Comparison of ENCODE assay signal across 25 cellular contexts in genomic region chr22:25373961-25374360, GRCh38.
"Had no signal": no experiment of that assay in that cellular context is flagged by ENCODE, and none has a peak within 500 bp of the region (broad histone marks: within the 10 kb centered on the region; RNA-seq: fewer than 3 reads in every experiment).

No MANE protein-coding gene starts in this region.

- H3K9ac ChIP-seq: neural progenitor cell, parathyroid adenoma had no signal

- H3K27me3 ChIP-seq: esophagus squamous epithelium, gastroesophageal sphincter, left lung, neural progenitor cell, testis, tibial nerve, upper lobe of right lung, vagina had no signal

- H3K27me3 Mint-ChIP-seq: dendritic cell treated with granulocyte-macrophage colony-stimulating factor and Interleukin-4, amounts not matched to agents 40 ng/mL and 50 ng/mL, for 4 days; natural killer cell treated with Interleukin-12 subunit alpha and Interleukin-12 subunit beta and Interleukin-15 and Interleukin-18, amount 100 ng/mL, for 72 hours; stimulated activated naive B cell treated with anti-CD40 and anti-IgM and Interleukin-4, amounts not matched to agents 10 μg/mL and 1 μg/mL and 100 μg/mL, for 72 hours; stimulated activated naive CD8-positive, alpha-beta T cell treated with anti-CD3 and anti-CD28 coated beads, Interleukin-15, amount 100 ng/mL, for 72 hours had no signal

- H3K36me3 ChIP-seq: neural progenitor cell, prostate gland, upper lobe of right lung had no signal

- DNase-seq: esophagus squamous epithelium; foreskin fibroblast; glutamatergic neuron; islet precursor cell; mesenchymal stem cell; midbrain; occipital lobe; stimulated activated CD4-positive, alpha-beta T cell treated with anti-CD3 and anti-CD28 coated beads, Interleukin-2, amount 100 ng/mL, for 24 hours; stimulated activated CD4-positive, alpha-beta T cell treated with anti-CD3 and anti-CD28 coated beads, Interleukin-4, amount 100 ng/mL, for 4 hours; stimulated activated naive B cell treated with anti-CD40 and anti-IgM and Interleukin-4, amounts not matched to agents 10 μg/mL and 1 μg/mL and 100 μg/mL, for 72 hours; stimulated activated naive CD8-positive, alpha-beta T cell treated with anti-CD3 and anti-CD28 coated beads, Interleukin-15, amount 100 ng/mL, for 72 hours; testis; upper lobe of right lung had no signal

- H3K9me3 Mint-ChIP-seq: dendritic cell treated with granulocyte-macrophage colony-stimulating factor and Interleukin-4, amounts not matched to agents 40 ng/mL and 50 ng/mL, for 4 days; natural killer cell treated with Interleukin-12 subunit alpha and Interleukin-12 subunit beta and Interleukin-15 and Interleukin-18, amount 100 ng/mL, for 72 hours; neural progenitor cell; stimulated activated naive B cell treated with anti-CD40 and anti-IgM and Interleukin-4, amounts not matched to agents 10 μg/mL and 1 μg/mL and 100 μg/mL, for 72 hours; stimulated activated naive CD8-positive, alpha-beta T cell treated with anti-CD3 and anti-CD28 coated beads, Interleukin-15, amount 100 ng/mL, for 72 hours had no signal

- H3K9me3 ChIP-seq: esophagus squamous epithelium, gastroesophageal sphincter, left lung, prostate gland, testis, tibial nerve, upper lobe of right lung, vagina had no signal

- H3K4me3 ChIP-seq: esophagus squamous epithelium, gastroesophageal sphincter, left lung, lung, neural progenitor cell, prostate gland, skin epidermis, testis, tibial nerve, upper lobe of right lung, vagina had no signal

- ATAC-seq: gastroesophageal sphincter; left lung; natural killer cell treated with Interleukin-12 subunit alpha and Interleukin-12 subunit beta and Interleukin-15 and Interleukin-18, amount 100 ng/mL, for 72 hours; sciatic nerve; stimulated activated naive B cell treated with anti-CD40 and anti-IgM and Interleukin-4, amounts not matched to agents 10 μg/mL and 1 μg/mL and 100 μg/mL, for 72 hours; stimulated activated naive CD8-positive, alpha-beta T cell treated with anti-CD3 and anti-CD28 coated beads, Interleukin-15, amount 100 ng/mL, for 72 hours; upper lobe of right lung had no signal

- H3K4me3 Mint-ChIP-seq: dendritic cell treated with granulocyte-macrophage colony-stimulating factor and Interleukin-4, amounts not matched to agents 40 ng/mL and 50 ng/mL, for 4 days; natural killer cell treated with Interleukin-12 subunit alpha and Interleukin-12 subunit beta and Interleukin-15 and Interleukin-18, amount 100 ng/mL, for 72 hours; stimulated activated naive B cell treated with anti-CD40 and anti-IgM and Interleukin-4, amounts not matched to agents 10 μg/mL and 1 μg/mL and 100 μg/mL, for 72 hours; stimulated activated naive CD8-positive, alpha-beta T cell treated with anti-CD3 and anti-CD28 coated beads, Interleukin-15, amount 100 ng/mL, for 72 hours had no signal

- H3K27ac Mint-ChIP-seq: dendritic cell treated with granulocyte-macrophage colony-stimulating factor and Interleukin-4, amounts not matched to agents 40 ng/mL and 50 ng/mL, for 4 days; neural progenitor cell; stimulated activated naive B cell treated with anti-CD40 and anti-IgM and Interleukin-4, amounts not matched to agents 10 μg/mL and 1 μg/mL and 100 μg/mL, for 72 hours had no signal

- H3K4me2 ChIP-seq: neural progenitor cell had no signal

- H3K36me3 Mint-ChIP-seq: natural killer cell treated with Interleukin-12 subunit alpha and Interleukin-12 subunit beta and Interleukin-15 and Interleukin-18, amount 100 ng/mL, for 72 hours had no signal

- H3K4me1 ChIP-seq: esophagus squamous epithelium, neural progenitor cell, parathyroid adenoma, prostate gland, testis, upper lobe of right lung had no signal

- H2AFZ ChIP-seq: neural progenitor cell, parathyroid adenoma had no signal

- H3K27ac ChIP-seq: esophagus squamous epithelium, gastroesophageal sphincter, left lung, neural progenitor cell, parathyroid adenoma, prostate gland, skin epidermis, testis, tibial nerve, upper lobe of right lung, vagina had no signal
